Comparison of ENCODE assay signal across 2 cellular contexts in the genomic region with DNA sequence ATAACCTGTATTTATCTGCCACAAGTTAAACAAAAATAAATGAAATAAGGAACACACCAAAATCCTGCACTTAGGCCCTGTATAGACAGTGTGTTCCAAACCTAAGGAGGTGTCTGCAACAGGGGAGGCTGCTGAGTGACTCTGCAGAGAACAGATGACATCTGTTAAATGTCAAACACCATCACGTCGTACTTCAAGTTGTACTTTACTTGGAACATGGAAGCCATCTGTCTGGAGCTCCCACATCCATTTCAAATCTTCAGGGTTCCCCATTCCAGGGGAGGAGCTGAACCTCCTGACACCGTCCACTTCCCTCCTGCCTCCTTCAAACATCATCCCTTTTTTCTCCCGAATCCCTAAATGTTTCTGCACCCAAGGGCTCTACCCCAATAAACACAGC.
TF ChIP-seq lines count a peak whose summit lies in the region.

No MANE protein-coding gene starts in this region.

TF ChIP-seq in SK-N-SH, 30 proteins besides CTCF, POLR2A, EP300 and RAD21 (continued from another document):
- TF ChIP-seq, protein P1, sequence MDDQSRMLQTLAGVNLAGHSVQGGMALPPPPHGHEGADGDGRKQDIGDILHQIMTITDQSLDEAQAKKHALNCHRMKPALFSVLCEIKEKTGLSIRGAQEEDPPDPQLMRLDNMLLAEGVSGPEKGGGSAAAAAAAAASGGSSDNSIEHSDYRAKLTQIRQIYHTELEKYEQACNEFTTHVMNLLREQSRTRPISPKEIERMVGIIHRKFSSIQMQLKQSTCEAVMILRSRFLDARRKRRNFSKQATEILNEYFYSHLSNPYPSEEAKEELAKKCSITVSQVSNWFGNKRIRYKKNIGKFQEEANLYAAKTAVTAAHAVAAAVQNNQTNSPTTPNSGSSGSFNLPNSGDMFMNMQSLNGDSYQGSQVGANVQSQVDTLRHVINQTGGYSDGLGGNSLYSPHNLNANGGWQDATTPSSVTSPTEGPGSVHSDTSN (IDR thresholded peaks at IDR 0.05), result no peak
- TF ChIP-seq YY1 (IDR thresholded peaks at IDR 0.05; ENCODE audit: low read depth) (no peak), RFX5 (IDR thresholded peaks at IDR 0.05; ENCODE audit: low read length) (no peak), FOXJ3 (CRISPR knock-in tag; IDR thresholded peaks at IDR 0.05) (no peak), TCF12 (IDR thresholded peaks at IDR 0.05) (no peak), NFIC (IDR thresholded peaks at IDR 0.05; ENCODE audit: borderline replicate concordance) (no peak), RXRA (IDR thresholded peaks at IDR 0.05; ENCODE audit: borderline replicate concordance, low read depth) (no peak), TEAD4 (IDR thresholded peaks at IDR 0.05; ENCODE audit: borderline replicate concordance, insufficient read depth) (no peak)
- TF ChIP-seq, protein P2, sequence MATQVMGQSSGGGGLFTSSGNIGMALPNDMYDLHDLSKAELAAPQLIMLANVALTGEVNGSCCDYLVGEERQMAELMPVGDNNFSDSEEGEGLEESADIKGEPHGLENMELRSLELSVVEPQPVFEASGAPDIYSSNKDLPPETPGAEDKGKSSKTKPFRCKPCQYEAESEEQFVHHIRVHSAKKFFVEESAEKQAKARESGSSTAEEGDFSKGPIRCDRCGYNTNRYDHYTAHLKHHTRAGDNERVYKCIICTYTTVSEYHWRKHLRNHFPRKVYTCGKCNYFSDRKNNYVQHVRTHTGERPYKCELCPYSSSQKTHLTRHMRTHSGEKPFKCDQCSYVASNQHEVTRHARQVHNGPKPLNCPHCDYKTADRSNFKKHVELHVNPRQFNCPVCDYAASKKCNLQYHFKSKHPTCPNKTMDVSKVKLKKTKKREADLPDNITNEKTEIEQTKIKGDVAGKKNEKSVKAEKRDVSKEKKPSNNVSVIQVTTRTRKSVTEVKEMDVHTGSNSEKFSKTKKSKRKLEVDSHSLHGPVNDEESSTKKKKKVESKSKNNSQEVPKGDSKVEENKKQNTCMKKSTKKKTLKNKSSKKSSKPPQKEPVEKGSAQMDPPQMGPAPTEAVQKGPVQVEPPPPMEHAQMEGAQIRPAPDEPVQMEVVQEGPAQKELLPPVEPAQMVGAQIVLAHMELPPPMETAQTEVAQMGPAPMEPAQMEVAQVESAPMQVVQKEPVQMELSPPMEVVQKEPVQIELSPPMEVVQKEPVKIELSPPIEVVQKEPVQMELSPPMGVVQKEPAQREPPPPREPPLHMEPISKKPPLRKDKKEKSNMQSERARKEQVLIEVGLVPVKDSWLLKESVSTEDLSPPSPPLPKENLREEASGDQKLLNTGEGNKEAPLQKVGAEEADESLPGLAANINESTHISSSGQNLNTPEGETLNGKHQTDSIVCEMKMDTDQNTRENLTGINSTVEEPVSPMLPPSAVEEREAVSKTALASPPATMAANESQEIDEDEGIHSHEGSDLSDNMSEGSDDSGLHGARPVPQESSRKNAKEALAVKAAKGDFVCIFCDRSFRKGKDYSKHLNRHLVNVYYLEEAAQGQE (IDR thresholded peaks at IDR 0.05; ENCODE audit: low read depth, low read length), result no peak
- TF ChIP-seq, protein P3, sequence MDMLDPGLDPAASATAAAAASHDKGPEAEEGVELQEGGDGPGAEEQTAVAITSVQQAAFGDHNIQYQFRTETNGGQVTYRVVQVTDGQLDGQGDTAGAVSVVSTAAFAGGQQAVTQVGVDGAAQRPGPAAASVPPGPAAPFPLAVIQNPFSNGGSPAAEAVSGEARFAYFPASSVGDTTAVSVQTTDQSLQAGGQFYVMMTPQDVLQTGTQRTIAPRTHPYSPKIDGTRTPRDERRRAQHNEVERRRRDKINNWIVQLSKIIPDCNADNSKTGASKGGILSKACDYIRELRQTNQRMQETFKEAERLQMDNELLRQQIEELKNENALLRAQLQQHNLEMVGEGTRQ (IDR thresholded peaks at IDR 0.05; ENCODE audit: borderline replicate concordance, low read depth, low read length), result no peak
- TF ChIP-seq, protein P4, sequence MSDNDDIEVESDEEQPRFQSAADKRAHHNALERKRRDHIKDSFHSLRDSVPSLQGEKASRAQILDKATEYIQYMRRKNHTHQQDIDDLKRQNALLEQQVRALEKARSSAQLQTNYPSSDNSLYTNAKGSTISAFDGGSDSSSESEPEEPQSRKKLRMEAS (IDR thresholded peaks at IDR 0.05; ENCODE audit: low read depth), result no peak

TF ChIP-seq in SK-N-SH treated with all-trans-retinoic acid at 6 μM for 48 hours, 23 proteins besides CTCF, POLR2A, EP300 and RAD21 (continued from another document):
- TF ChIP-seq, protein P5, sequence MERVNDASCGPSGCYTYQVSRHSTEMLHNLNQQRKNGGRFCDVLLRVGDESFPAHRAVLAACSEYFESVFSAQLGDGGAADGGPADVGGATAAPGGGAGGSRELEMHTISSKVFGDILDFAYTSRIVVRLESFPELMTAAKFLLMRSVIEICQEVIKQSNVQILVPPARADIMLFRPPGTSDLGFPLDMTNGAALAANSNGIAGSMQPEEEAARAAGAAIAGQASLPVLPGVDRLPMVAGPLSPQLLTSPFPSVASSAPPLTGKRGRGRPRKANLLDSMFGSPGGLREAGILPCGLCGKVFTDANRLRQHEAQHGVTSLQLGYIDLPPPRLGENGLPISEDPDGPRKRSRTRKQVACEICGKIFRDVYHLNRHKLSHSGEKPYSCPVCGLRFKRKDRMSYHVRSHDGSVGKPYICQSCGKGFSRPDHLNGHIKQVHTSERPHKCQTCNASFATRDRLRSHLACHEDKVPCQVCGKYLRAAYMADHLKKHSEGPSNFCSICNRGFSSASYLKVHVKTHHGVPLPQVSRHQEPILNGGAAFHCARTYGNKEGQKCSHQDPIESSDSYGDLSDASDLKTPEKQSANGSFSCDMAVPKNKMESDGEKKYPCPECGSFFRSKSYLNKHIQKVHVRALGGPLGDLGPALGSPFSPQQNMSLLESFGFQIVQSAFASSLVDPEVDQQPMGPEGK (CRISPR knock-in tag; IDR thresholded peaks at IDR 0.05; ENCODE audit: borderline replicate concordance), result no peak
- no peak for TF ChIP-seq CSRNP3 (CRISPR knock-in tag; IDR thresholded peaks at IDR 0.05)
- TF ChIP-seq ZFP3 (CRISPR knock-in tag; IDR thresholded peaks at IDR 0.05), result no peak
- TF ChIP-seq ARNTL (CRISPR knock-in tag; IDR thresholded peaks at IDR 0.05; ENCODE audit: borderline replicate concordance, low read depth), result no peak
- TF ChIP-seq SNAI2 (CRISPR knock-in tag; IDR thresholded peaks at IDR 0.05), result no peak
- no peak for TF ChIP-seq OSR1 (CRISPR knock-in tag; IDR thresholded peaks at IDR 0.05)
- TF ChIP-seq ESRRG (CRISPR knock-in tag; IDR thresholded peaks at IDR 0.05), result no peak
- no peak for TF ChIP-seq ZC3H10 (CRISPR knock-in tag; IDR thresholded peaks at IDR 0.05)
- TF ChIP-seq ISL1 (CRISPR knock-in tag; IDR thresholded peaks at IDR 0.05), result no peak
- no peak for TF ChIP-seq ZNF70 (CRISPR knock-in tag; IDR thresholded peaks at IDR 0.05)
- no peak for TF ChIP-seq TOX (CRISPR knock-in tag; IDR thresholded peaks at IDR 0.05; ENCODE audit: borderline replicate concordance)
- TF ChIP-seq ZNF565 (CRISPR knock-in tag; conservative IDR thresholded peaks at IDR 0.05; ENCODE audit: low read depth), result no peak
TF ChIP-seq in SK-N-SH treated with all-trans-retinoic acid at 6 μM for 48 hours: peak in this region for 0.
